ENCODE assay signal across 14 cellular contexts in genomic region chrX:13085533-13085932, GRCh38. TPM values are rescaled to one million over a fixed set of nuclear protein-coding genes. Genes with fewer than 3 reads are reported as not detected.
DNase-seq lines count a peak whose midpoint lies in the region; ATAC-seq, FAIRE-seq and TF ChIP-seq lines count a peak whose summit lies in the region.
"Had no signal": no experiment of that assay in that cellular context is flagged by ENCODE, and none has a peak within 500 bp of the region (broad histone marks: within the 10 kb centered on the region; RNA-seq: fewer than 3 reads in every experiment).

No MANE protein-coding gene starts in this region.

- no peak for FAIRE-seq in small intestine (lab: Jason Lieb, UNC)
- FAIRE-seq: pancreas had no signal

- TF ChIP-seq POLR2A in sigmoid colon (IDR thresholded peaks at IDR 0.05): no peak

- H3K4me1 Mint-ChIP-seq in activated T-helper 1 cell treated with anti-CD3 and anti-CD28 coated beads, Interleukin-12 subunit alpha, Interleukin-12 subunit beta, Interleukin-2, Interleukin-4 antibody, amounts not matched to agents 30 ng/mL and 10 ng/mL and 1 ng/mL, durations not matched to agents 14 hours and 24 hours and 36 hours (ENCODE audit: low read depth): peaks cover 94% of the 10 kb centered on the region

- peak overlapping the region; percentile 79 for H3K4me3 Mint-ChIP-seq in activated T-helper 1 cell treated with anti-CD3 and anti-CD28 coated beads, Interleukin-12 subunit alpha, Interleukin-12 subunit beta, Interleukin-2, Interleukin-4 antibody, amounts not matched to agents 30 ng/mL and 10 ng/mL and 1 ng/mL, durations not matched to agents 14 hours and 24 hours and 36 hours
- H3K4me3 Mint-ChIP-seq: WTC11 had no signal

- no peaks in the 10 kb centered on the region for H3K27me3 Mint-ChIP-seq in activated T-helper 1 cell treated with anti-CD3 and anti-CD28 coated beads, Interleukin-12 subunit alpha, Interleukin-12 subunit beta, Interleukin-2, Interleukin-4 antibody, amounts not matched to agents 30 ng/mL and 10 ng/mL and 1 ng/mL, durations not matched to agents 14 hours and 24 hours and 36 hours (ENCODE audit: insufficient read depth)

- H3K27me3 ChIP-seq in neutrophil: no peaks in the 10 kb centered on the region
- H3K27me3 ChIP-seq in sigmoid colon: no peaks in the 10 kb centered on the region
- H3K27me3 ChIP-seq in small intestine (ENCODE audit: control insufficient read depth in 2 of 2, insufficient read depth in 2 of 2, low read length in 2 of 2): no peaks in the 10 kb centered on the region
- H3K27me3 ChIP-seq: brain microvascular endothelial cell, pancreas, uterus had no signal

- H3K27ac Mint-ChIP-seq in activated T-helper 1 cell treated with anti-CD3 and anti-CD28 coated beads, Interleukin-12 subunit alpha, Interleukin-12 subunit beta, Interleukin-2, Interleukin-4 antibody, amounts not matched to agents 30 ng/mL and 10 ng/mL and 1 ng/mL, durations not matched to agents 14 hours and 24 hours and 36 hours: peak overlapping the region; percentile 100
- H3K27ac Mint-ChIP-seq: WTC11 had no signal

- H3K9me3 ChIP-seq in neutrophil: no peaks in the 10 kb centered on the region
- H3K9me3 ChIP-seq in sigmoid colon: no peaks in the 10 kb centered on the region
- no peaks in the 10 kb centered on the region for H3K9me3 ChIP-seq in small intestine (ENCODE audit: control insufficient read depth, low read depth)
- H3K9me3 ChIP-seq: pancreas, uterus had no signal

- peak overlapping the region; percentile 52 for H3K4me3 ChIP-seq in GM12865 (ENCODE audit: low read depth, low read length)
- peak overlapping the region; percentile 52 to 56 for H3K4me3 ChIP-seq in neutrophil (ENCODE audit: low read depth in 1 of 2, low read length in 1 of 2)
- no peak overlapping the region for H3K4me3 ChIP-seq in sigmoid colon
- H3K4me3 ChIP-seq in small intestine (ENCODE audit: low read depth in 1 of 2, low read length in 2 of 2): no peak overlapping the region
- H3K4me3 ChIP-seq: pancreas, uterus had no signal

- WGBS in sigmoid colon, 2 donors: 28 to 40% methylated on average over 5 of the region's 5 CpGs
- 63 to 92% (median 89%) methylated on average over 5 of the region's 5 CpGs for WGBS in small intestine, 3 donors

- no peaks in the 10 kb centered on the region for H3K36me3 ChIP-seq in neutrophil
- H3K36me3 ChIP-seq in sigmoid colon: no peaks in the 10 kb centered on the region
- no peaks in the 10 kb centered on the region for H3K36me3 ChIP-seq in small intestine (ENCODE audit: control insufficient read depth in 2 of 2, insufficient read depth in 2 of 2, low read length in 2 of 2)
- H3K36me3 ChIP-seq: brain microvascular endothelial cell, pancreas, uterus had no signal

- TF ChIP-seq CTCF in GM12865 (IDR thresholded peaks at IDR 0.05; ENCODE audit: insufficient read depth, low read depth, low read length, missing control alignments) (no peak), neutrophil (IDR thresholded peaks at IDR 0.05) (no peak), sigmoid colon (IDR thresholded peaks at IDR 0.05) (no peak)

- peaks cover 94 to 100% of the 10 kb centered on the region in 2 experiments for H3K4me1 ChIP-seq in neutrophil (ENCODE audit: control insufficient read depth in 1 of 2, insufficient read depth in 1 of 2, low read depth in 1 of 2, low read length in 1 of 2)
- no peaks in the 10 kb centered on the region for H3K4me1 ChIP-seq in sigmoid colon
- H3K4me1 ChIP-seq in small intestine (ENCODE audit: control insufficient read depth in 2 of 2, insufficient read depth in 1 of 2, low read depth in 1 of 2, low read length in 1 of 2): peaks cover 0 to 4% of the 10 kb centered on the region in 2 donors
- H3K4me1 ChIP-seq: uterus had no signal

- H3K36me3 Mint-ChIP-seq in activated T-helper 1 cell treated with anti-CD3 and anti-CD28 coated beads, Interleukin-12 subunit alpha, Interleukin-12 subunit beta, Interleukin-2, Interleukin-4 antibody, amounts not matched to agents 30 ng/mL and 10 ng/mL and 1 ng/mL, durations not matched to agents 14 hours and 24 hours and 36 hours (ENCODE audit: low read depth): peaks cover 6% of the 10 kb centered on the region
- H3K36me3 Mint-ChIP-seq: WTC11 had no signal

- TF ChIP-seq EP300 in sigmoid colon (IDR thresholded peaks at IDR 0.05): no peak

- H3K9me3 Mint-ChIP-seq in activated T-helper 1 cell treated with anti-CD3 and anti-CD28 coated beads, Interleukin-12 subunit alpha, Interleukin-12 subunit beta, Interleukin-2, Interleukin-4 antibody, amounts not matched to agents 30 ng/mL and 10 ng/mL and 1 ng/mL, durations not matched to agents 14 hours and 24 hours and 36 hours: no peaks in the 10 kb centered on the region
- H3K9me3 Mint-ChIP-seq: WTC11 had no signal

- DNase-seq in GM12865 (ENCODE audit: low read depth) (peak; percentile 91), NAMALWA (ENCODE audit: low spot score) (peak; percentile 67), sigmoid colon (no peak), AG08395 (ENCODE audit: low spot score) (no peak), small intestine (no peak)
- DNase-seq in activated T-helper 1 cell treated with anti-CD3 and anti-CD28 coated beads, Interleukin-12 subunit alpha, Interleukin-12 subunit beta, Interleukin-2, Interleukin-4 antibody, amounts not matched to agents 30 ng/mL and 10 ng/mL and 1 ng/mL, durations not matched to agents 14 hours and 24 hours and 36 hours (ENCODE audit: low spot score): no peak
- DNase-seq: brain microvascular endothelial cell, kidney glomerular epithelial cell, NCI-H1417, pancreas, uterus had no signal

- ATAC-seq in HG03354 (IDR thresholded peaks at IDR 0.05; ENCODE audit: poor library complexity, severe bottlenecking, unreplicated experiment): no peak
- ATAC-seq: pancreas, WTC11 had no signal

- intact Hi-C loops in activated T-helper 1 cell treated with anti-CD3 and anti-CD28 coated beads, Interleukin-12 subunit alpha, Interleukin-12 subunit beta, Interleukin-2, Interleukin-4 antibody, amounts not matched to agents 30 ng/mL and 10 ng/mL and 1 ng/mL, durations not matched to agents 14 hours and 24 hours and 36 hours (cut with micrococcal nuclease): no loop called here
- intact Hi-C loops in sigmoid colon (cut with DNase I): loop anchor here (10.0 kb wide), 1 partner anchor 111 kb away; the partner anchor contains the start of gene TMSB4X

- H3K27ac ChIP-seq in neutrophil (peak overlapping the region; percentile 100), sigmoid colon (no peak overlapping the region), small intestine (ENCODE audit: low read depth in 1 of 2, low read length in 1 of 2) (no peak overlapping the region)
- H3K27ac ChIP-seq: brain microvascular endothelial cell, pancreas, uterus had no signal

RNA-seq across cellular contexts. Expression of gene FAM9C, which starts 41.1 kb away (rescaled TPM):
- 0.05 TPM in 2 replicates for total RNA-seq in activated T-helper 1 cell treated with anti-CD3 and anti-CD28 coated beads, Interleukin-12 subunit alpha, Interleukin-12 subunit beta, Interleukin-2, Interleukin-4 antibody, amounts not matched to agents 30 ng/mL and 10 ng/mL and 1 ng/mL, durations not matched to agents 14 hours and 24 hours and 36 hours
- total RNA-seq in sigmoid colon: not detected
- polyA plus RNA-seq in sigmoid colon (under 1 TPM in 1 of 3 donors, not detected in 2; 0.17 TPM), small intestine (not detected)
- total RNA-seq: pancreas had no signal
- polyA plus RNA-seq: pancreas had no signal

Comparison
In these comparisons a context has a peak if more than half of its experiments do, and no peak if none do; other contexts are left out.
1. DNase-seq: peak in GM12865 (single experiment) and NAMALWA (single experiment); none in activated T-helper 1 cell treated with anti-CD3 and anti-CD28 coated beads, Interleukin-12 subunit alpha, Interleukin-12 subunit beta, Interleukin-2, Interleukin-4 antibody, amounts not matched to agents 30 ng/mL and 10 ng/mL and 1 ng/mL, durations not matched to agents 14 hours and 24 hours and 36 hours (single experiment), sigmoid colon (single experiment), AG08395 (single experiment) and small intestine (single experiment).
2. H3K4me3 ChIP-seq: peak in GM12865 (single experiment) and neutrophil (2 of 2); none in sigmoid colon (0 of 4) and small intestine (0 of 2).